ENCODE assay signal across 10 cellular contexts in genomic region chr22:38017272-38017920, GRCh38. TPM values are rescaled to one million over a fixed set of nuclear protein-coding genes. Genes with fewer than 3 reads are reported as not detected.
DNase-seq lines count a peak whose midpoint lies in the region; ATAC-seq and TF ChIP-seq lines count a peak whose summit lies in the region.
"Had no signal": no experiment of that assay in that cellular context is flagged by ENCODE, and none has a peak within 500 bp of the region (broad histone marks: within the 10 kb centered on the region; RNA-seq: fewer than 3 reads in every experiment).

No MANE protein-coding gene starts in this region.

- H3K9me3 Mint-ChIP-seq in WTC11, result no peaks in the 10 kb centered on the region
- H3K9me3 Mint-ChIP-seq: naive B cell had no signal

- no peaks in the 10 kb centered on the region for H3K36me3 Mint-ChIP-seq in WTC11
- H3K36me3 Mint-ChIP-seq: naive B cell had no signal

- no peak overlapping the region for H3K4me3 Mint-ChIP-seq in WTC11
- H3K4me3 Mint-ChIP-seq: naive B cell had no signal

- no peak overlapping the region for H3K27ac Mint-ChIP-seq in WTC11

- intact Hi-C loops in posterior vena cava (cut with DNase I), result no loop called here

- no peak for TF ChIP-seq CTCF in WTC11 (IDR thresholded peaks at IDR 0.05)

- peak; percentile 26 for ATAC-seq in WTC11
- ATAC-seq in GM19328 (IDR thresholded peaks at IDR 0.05; ENCODE audit: unreplicated experiment), result no peak

- H3K27me3 Mint-ChIP-seq in WTC11 (ENCODE audit: low read depth), result peaks cover 12% of the 10 kb centered on the region
- H3K27me3 Mint-ChIP-seq: naive B cell had no signal

- DNase-seq in EL (peak; percentile 51), WTC11 (ENCODE audit: low spot score) (no peak), glomerular visceral epithelial cell (ENCODE audit: extremely low spot score) (peak; percentile 30), posterior vena cava (ENCODE audit: low spot score) (peak; percentile 95), RKO (ENCODE audit: low spot score) (no peak), HCEC 1CT (no peak), T-helper 1 cell (no peak)
- DNase-seq: activated CD8-positive, alpha-beta memory T cell treated with anti-CD3 and anti-CD28 coated beads, Interleukin-2, amount 50 U/mL, for 48 hours; naive B cell had no signal

- CTCF ChIA-PET in WTC11 (lab: Charles Lee), result interaction anchor here (0.5 to 2.0 kb wide), 13 partner anchors 11 to 87 kb away, joined by 3 to 11 read pairs (median 5); no protein-coding TSS in a partner anchor

- 0 out of 2 replicates have a peak, but pooled peaks cover 4% of the 10 kb centered on the region for H3K4me1 Mint-ChIP-seq in WTC11

- POLR2A ChIA-PET in WTC11 (lab: Charles Lee), result no interaction called here

TF ChIP-seq in WTC11, 78 proteins besides CTCF, POLR2A, EP300 and RAD21 (continues in another document):
- TF ChIP-seq AFF4 (CRISPR knock-in tag; IDR thresholded peaks at IDR 0.05; ENCODE audit: borderline replicate concordance) (no peak), ETV6 (CRISPR knock-in tag; IDR thresholded peaks at IDR 0.05) (no peak), ATF3 (CRISPR knock-in tag; conservative IDR thresholded peaks at IDR 0.05) (no peak), AR (CRISPR knock-in tag; IDR thresholded peaks at IDR 0.05) (no peak), ZMAT4 (CRISPR knock-in tag; IDR thresholded peaks at IDR 0.05) (no peak), ZNF671 (CRISPR knock-in tag; IDR thresholded peaks at IDR 0.05) (no peak), OVOL2 (CRISPR knock-in tag; IDR thresholded peaks at IDR 0.05; ENCODE audit: borderline replicate concordance) (no peak), RORB (CRISPR knock-in tag; IDR thresholded peaks at IDR 0.05) (no peak), NFE2L1 (CRISPR knock-in tag; IDR thresholded peaks at IDR 0.05) (no peak), ZBTB43 (CRISPR knock-in tag; IDR thresholded peaks at IDR 0.05) (no peak), ESRRA (CRISPR knock-in tag; IDR thresholded peaks at IDR 0.05; ENCODE audit: borderline replicate concordance) (no peak), STAT6 (CRISPR knock-in tag; conservative IDR thresholded peaks at IDR 0.05; ENCODE audit: low read depth) (no peak), ZNF512 (CRISPR knock-in tag; IDR thresholded peaks at IDR 0.05; ENCODE audit: borderline replicate concordance) (no peak)

RNA-seq across cellular contexts. Expression of gene SOX10, which starts 33.0 kb away (rescaled TPM):
- total RNA-seq in WTC11 (2021) (2.7 to 3.6 TPM (median 3.0 TPM) in 3 replicates), posterior vena cava (1 to 10 TPM in 1 of 2 donors, under 1 TPM in 1; 0.32 to 1.6 TPM)

RNA-seq across cellular contexts. Expression of gene PICK1, which starts 39.8 kb away (rescaled TPM):
- 28.1 to 33.4 TPM (median 28.2 TPM) in 3 replicates for total RNA-seq in WTC11 (2021)
- total RNA-seq in posterior vena cava, result 10 to 100 TPM; 15.7 to 17.5 TPM

Comparison
In these comparisons a context has a peak if more than half of its experiments do, and no peak if none do; other contexts are left out.
1. DNase-seq: peak in EL (single experiment), glomerular visceral epithelial cell (single experiment) and posterior vena cava (single experiment); none in WTC11 (single experiment), RKO (single experiment), HCEC 1CT (single experiment) and T-helper 1 cell (0 of 5).